ENCODE assay signal across 11 cellular contexts in genomic region chr18:55401638-55402191, GRCh38.
DNase-seq lines count a peak whose midpoint lies in the region; ATAC-seq and TF ChIP-seq lines count a peak whose summit lies in the region.
"Had no signal": no experiment of that assay in that cellular context is flagged by ENCODE, and none has a peak within 500 bp of the region (broad histone marks: within the 10 kb centered on the region; RNA-seq: fewer than 3 reads in every experiment).

No MANE protein-coding gene starts in this region.

- H3K4me1 Mint-ChIP-seq in neural crest cell: peaks cover 66% of the 10 kb centered on the region

- peak; percentile 44 for ATAC-seq in Right ventricle myocardium inferior
- no peak for ATAC-seq in GM19023 (IDR thresholded peaks at IDR 0.05; ENCODE audit: unreplicated experiment)
- ATAC-seq: K562 had no signal

- DNase-seq in Right ventricle myocardium inferior (ENCODE audit: missing footprints) (no peak), cardiac septum (ENCODE audit: low spot score) (no peak), fibroblast of the aortic adventitia (ENCODE audit: low read depth) (peak; percentile 91), neural crest cell (ENCODE audit: low read depth, low spot score) (no peak), putamen (ENCODE audit: low spot score) (no peak)
- no peak for DNase-seq in stimulated activated CD4-positive, alpha-beta T cell treated with anti-CD3 and anti-CD28 coated beads, Interleukin-15, amount 100 ng/mL, for 24 hours
- no peak for DNase-seq in activated T-cell treated with anti-CD3 and anti-CD28 coated beads, Interleukin-2, amount 50 U/mL, for 48 hours
- DNase-seq: 8988T had no signal

- no peaks in the 10 kb centered on the region for H3K9me3 Mint-ChIP-seq in neural crest cell
- H3K9me3 Mint-ChIP-seq: T-helper 1 cell treated with Interleukin-12 subunit alpha and Interleukin-12 subunit beta and Interleukin-4 antibody, amounts not matched to agents 30 μg/mL and 1 μg/mL, for 36 hours had no signal

- peak overlapping the region; percentile 69 for H3K4me3 ChIP-seq in fibroblast of the aortic adventitia (ENCODE audit: low read depth, low read length)
- H3K4me3 ChIP-seq: K562 had no signal

- H3K27ac Mint-ChIP-seq in neural crest cell (ENCODE audit: unreplicated experiment): peak overlapping the region; percentile 24
- H3K27ac Mint-ChIP-seq: T-helper 1 cell treated with Interleukin-12 subunit alpha and Interleukin-12 subunit beta and Interleukin-4 antibody, amounts not matched to agents 30 μg/mL and 1 μg/mL, for 36 hours had no signal

- peak overlapping the region; percentile 36 for H3K4me3 Mint-ChIP-seq in neural crest cell
- H3K4me3 Mint-ChIP-seq: T-helper 1 cell treated with Interleukin-12 subunit alpha and Interleukin-12 subunit beta and Interleukin-4 antibody, amounts not matched to agents 30 μg/mL and 1 μg/mL, for 36 hours had no signal

- H3K27me3 Mint-ChIP-seq in neural crest cell (ENCODE audit: low read depth): no peaks in the 10 kb centered on the region

- no peaks in the 10 kb centered on the region for H3K36me3 Mint-ChIP-seq in neural crest cell (ENCODE audit: low read depth)

- intact Hi-C loops in Right ventricle myocardium inferior (cut with DNase I) (loop anchor here (5.0 kb wide), 5 partner anchors 59 to 376 kb away; partner anchors contain the start of gene TCF4), cardiac septum (cut with DNase I) (loop anchor here (5.0 kb wide), 3 partner anchors 79 to 186 kb away; partner anchors contain the start of gene TCF4)

- no peak for TF ChIP-seq CTCF in fibroblast of the aortic adventitia (IDR thresholded peaks at IDR 0.05; ENCODE audit: insufficient read depth, low read length)
- no peak for TF ChIP-seq CTCF in neural crest cell (conservative IDR thresholded peaks at IDR 0.05)
